1 cellular context compared by ENCODE assay signal in the genomic region with DNA sequence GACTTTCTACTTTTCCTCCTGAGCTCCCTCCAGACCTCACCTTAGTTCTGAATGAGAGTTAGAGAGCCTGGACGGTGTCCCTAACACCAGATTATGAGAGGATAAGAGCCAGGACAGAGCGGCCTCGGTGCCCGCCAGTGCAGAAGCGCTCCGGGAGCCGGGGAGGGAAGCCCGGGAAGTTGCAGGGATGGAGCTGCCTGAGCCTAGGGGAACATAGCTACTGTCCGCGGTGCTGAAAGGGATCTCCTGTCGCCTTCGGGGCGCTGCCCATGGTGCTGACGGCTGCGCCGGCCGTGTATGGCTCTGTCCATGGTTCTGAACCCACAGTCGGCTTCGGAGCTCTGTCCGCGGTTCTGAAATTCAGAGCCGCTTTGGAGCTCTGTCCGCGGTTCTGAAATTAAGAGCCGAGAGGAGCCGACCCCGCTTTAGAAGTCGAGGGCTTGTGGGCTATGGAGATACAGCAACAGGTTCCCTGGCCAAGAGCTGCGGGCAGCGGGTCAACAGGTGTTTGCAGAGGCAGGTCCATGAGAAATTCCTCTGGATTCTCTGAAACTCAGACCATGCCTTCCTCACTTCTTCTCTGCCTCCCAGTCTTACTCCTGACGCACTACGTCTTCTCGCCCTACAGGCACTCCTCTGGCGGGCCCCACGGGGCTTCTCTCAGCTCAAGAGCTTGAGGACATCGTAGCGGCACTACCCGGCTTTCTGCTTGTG.
TF ChIP-seq lines count a peak whose summit lies in the region.

No MANE protein-coding gene starts in this region.

TF ChIP-seq in HepG2, 621 proteins besides CTCF, POLR2A, EP300 and RAD21 (continued from another document and continues in another):
- TF ChIP-seq ZNF737 (CRISPR knock-in tag; IDR thresholded peaks at IDR 0.05; ENCODE audit: borderline replicate concordance) (peak; percentile 100), MTA1 (CRISPR knock-in tag; IDR thresholded peaks at IDR 0.05; ENCODE audit: borderline replicate concordance) (peak; percentile 100), ETV6 (CRISPR knock-in tag; conservative IDR thresholded peaks at IDR 0.05) (peak; percentile 100), KLF12 (CRISPR knock-in tag; IDR thresholded peaks at IDR 0.05; ENCODE audit: borderline replicate concordance) (peak; percentile 100), KDM5B (CRISPR knock-in tag; IDR thresholded peaks at IDR 0.05; ENCODE audit: borderline replicate concordance) (peak; percentile 100), ZNF451 (CRISPR knock-in tag; IDR thresholded peaks at IDR 0.05) (peak; percentile 100), KLF6 (CRISPR knock-in tag; IDR thresholded peaks at IDR 0.05) (peak; percentile 100), THYN1 (CRISPR knock-in tag; IDR thresholded peaks at IDR 0.05; ENCODE audit: borderline replicate concordance, low read depth) (peak; percentile 100), CEBPB (IDR thresholded peaks at IDR 0.05; ENCODE audit: borderline replicate concordance, low read depth, low read length) (peak; percentile 62; the same call in 1 of the 2 replicates), GFI1 (CRISPR knock-in tag; IDR thresholded peaks at IDR 0.05; ENCODE audit: borderline replicate concordance) (peak; percentile 100), SUZ12 (IDR thresholded peaks at IDR 0.05; ENCODE audit: low read depth, low read length) (no peak), RFX1 (IDR thresholded peaks at IDR 0.05) (no peak), ZNF33A (CRISPR knock-in tag; IDR thresholded peaks at IDR 0.05; ENCODE audit: borderline replicate concordance) (peak; percentile 100), ZNF780A (CRISPR knock-in tag; IDR thresholded peaks at IDR 0.05) (peak; percentile 100), ZNF235 (CRISPR knock-in tag; IDR thresholded peaks at IDR 0.05; ENCODE audit: borderline replicate concordance) (peak; percentile 100), ZNF468 (CRISPR knock-in tag; IDR thresholded peaks at IDR 0.05) (peak; percentile 100), ZNF672 (CRISPR knock-in tag; IDR thresholded peaks at IDR 0.05) (peak; percentile 100), ZNF326 (CRISPR knock-in tag; IDR thresholded peaks at IDR 0.05; ENCODE audit: borderline replicate concordance) (peak; percentile 100), JUNB (CRISPR knock-in tag; IDR thresholded peaks at IDR 0.05; ENCODE audit: borderline replicate concordance) (peak; percentile 100), ZNF383 (CRISPR knock-in tag; IDR thresholded peaks at IDR 0.05; ENCODE audit: borderline replicate concordance) (peak; percentile 100), AHDC1 (CRISPR knock-in tag; IDR thresholded peaks at IDR 0.05; ENCODE audit: borderline replicate concordance) (peak; percentile 100), ZNF501 (CRISPR knock-in tag; IDR thresholded peaks at IDR 0.05) (peak; percentile 100), ZNF530 (CRISPR knock-in tag; IDR thresholded peaks at IDR 0.05; ENCODE audit: low read depth) (peak; percentile 100), XBP1 (CRISPR knock-in tag; IDR thresholded peaks at IDR 0.05) (peak; percentile 100), ZNF878 (CRISPR knock-in tag; IDR thresholded peaks at IDR 0.05) (peak; percentile 100), ATM (IDR thresholded peaks at IDR 0.05; ENCODE audit: borderline replicate concordance) (no peak), ZNF674 (CRISPR knock-in tag; IDR thresholded peaks at IDR 0.05; ENCODE audit: low read depth) (peak; percentile 100), MTA3 (CRISPR knock-in tag; IDR thresholded peaks at IDR 0.05) (peak; percentile 100), NCOA5 (CRISPR knock-in tag; IDR thresholded peaks at IDR 0.05) (peak; percentile 100), ZNF562 (CRISPR knock-in tag; IDR thresholded peaks at IDR 0.05; ENCODE audit: borderline replicate concordance) (peak; percentile 100), ZNF891 (CRISPR knock-in tag; IDR thresholded peaks at IDR 0.05) (peak; percentile 100), BCL6 (CRISPR knock-in tag; IDR thresholded peaks at IDR 0.05) (peak; percentile 99), TIGD3 (CRISPR knock-in tag; IDR thresholded peaks at IDR 0.05; ENCODE audit: borderline replicate concordance) (peak; percentile 100), PAX8 (CRISPR knock-in tag; IDR thresholded peaks at IDR 0.05; ENCODE audit: borderline replicate concordance) (peak; percentile 100), ADNP (CRISPR knock-in tag; IDR thresholded peaks at IDR 0.05) (peak; percentile 99), SMC3 (IDR thresholded peaks at IDR 0.05; ENCODE audit: low read length) (no peak), ZFP36L1 (CRISPR knock-in tag; IDR thresholded peaks at IDR 0.05) (peak; percentile 100), CHD4 (IDR thresholded peaks at IDR 0.05; ENCODE audit: borderline replicate concordance, low read length) (no peak), XRCC5 (optimal IDR thresholded peaks at IDR 0.05; ENCODE audit: low read length) (peak; percentile 100), FLYWCH1 (CRISPR knock-in tag; IDR thresholded peaks at IDR 0.05) (peak; percentile 100), SRY (CRISPR knock-in tag; IDR thresholded peaks at IDR 0.05) (peak; percentile 100), ZMYM2 (CRISPR knock-in tag; IDR thresholded peaks at IDR 0.05) (peak; percentile 100), RBAK (CRISPR knock-in tag; IDR thresholded peaks at IDR 0.05) (peak; percentile 100), ZNF749 (CRISPR knock-in tag; IDR thresholded peaks at IDR 0.05; ENCODE audit: borderline replicate concordance) (peak; percentile 100), HES4 (CRISPR knock-in tag; IDR thresholded peaks at IDR 0.05; ENCODE audit: borderline replicate concordance) (peak; percentile 100), NFE2 (CRISPR knock-in tag; IDR thresholded peaks at IDR 0.05) (peak; percentile 100)
- TF ChIP-seq, protein P1, sequence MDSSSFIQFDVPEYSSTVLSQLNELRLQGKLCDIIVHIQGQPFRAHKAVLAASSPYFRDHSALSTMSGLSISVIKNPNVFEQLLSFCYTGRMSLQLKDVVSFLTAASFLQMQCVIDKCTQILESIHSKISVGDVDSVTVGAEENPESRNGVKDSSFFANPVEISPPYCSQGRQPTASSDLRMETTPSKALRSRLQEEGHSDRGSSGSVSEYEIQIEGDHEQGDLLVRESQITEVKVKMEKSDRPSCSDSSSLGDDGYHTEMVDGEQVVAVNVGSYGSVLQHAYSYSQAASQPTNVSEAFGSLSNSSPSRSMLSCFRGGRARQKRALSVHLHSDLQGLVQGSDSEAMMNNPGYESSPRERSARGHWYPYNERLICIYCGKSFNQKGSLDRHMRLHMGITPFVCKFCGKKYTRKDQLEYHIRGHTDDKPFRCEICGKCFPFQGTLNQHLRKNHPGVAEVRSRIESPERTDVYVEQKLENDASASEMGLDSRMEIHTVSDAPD (CRISPR knock-in tag; IDR thresholded peaks at IDR 0.05) = peak; percentile 100
- TF ChIP-seq, protein P2, sequence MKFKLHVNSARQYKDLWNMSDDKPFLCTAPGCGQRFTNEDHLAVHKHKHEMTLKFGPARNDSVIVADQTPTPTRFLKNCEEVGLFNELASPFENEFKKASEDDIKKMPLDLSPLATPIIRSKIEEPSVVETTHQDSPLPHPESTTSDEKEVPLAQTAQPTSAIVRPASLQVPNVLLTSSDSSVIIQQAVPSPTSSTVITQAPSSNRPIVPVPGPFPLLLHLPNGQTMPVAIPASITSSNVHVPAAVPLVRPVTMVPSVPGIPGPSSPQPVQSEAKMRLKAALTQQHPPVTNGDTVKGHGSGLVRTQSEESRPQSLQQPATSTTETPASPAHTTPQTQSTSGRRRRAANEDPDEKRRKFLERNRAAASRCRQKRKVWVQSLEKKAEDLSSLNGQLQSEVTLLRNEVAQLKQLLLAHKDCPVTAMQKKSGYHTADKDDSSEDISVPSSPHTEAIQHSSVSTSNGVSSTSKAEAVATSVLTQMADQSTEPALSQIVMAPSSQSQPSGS (CRISPR knock-in tag; IDR thresholded peaks at IDR 0.05) = peak; percentile 100
- TF ChIP-seq, protein P3, sequence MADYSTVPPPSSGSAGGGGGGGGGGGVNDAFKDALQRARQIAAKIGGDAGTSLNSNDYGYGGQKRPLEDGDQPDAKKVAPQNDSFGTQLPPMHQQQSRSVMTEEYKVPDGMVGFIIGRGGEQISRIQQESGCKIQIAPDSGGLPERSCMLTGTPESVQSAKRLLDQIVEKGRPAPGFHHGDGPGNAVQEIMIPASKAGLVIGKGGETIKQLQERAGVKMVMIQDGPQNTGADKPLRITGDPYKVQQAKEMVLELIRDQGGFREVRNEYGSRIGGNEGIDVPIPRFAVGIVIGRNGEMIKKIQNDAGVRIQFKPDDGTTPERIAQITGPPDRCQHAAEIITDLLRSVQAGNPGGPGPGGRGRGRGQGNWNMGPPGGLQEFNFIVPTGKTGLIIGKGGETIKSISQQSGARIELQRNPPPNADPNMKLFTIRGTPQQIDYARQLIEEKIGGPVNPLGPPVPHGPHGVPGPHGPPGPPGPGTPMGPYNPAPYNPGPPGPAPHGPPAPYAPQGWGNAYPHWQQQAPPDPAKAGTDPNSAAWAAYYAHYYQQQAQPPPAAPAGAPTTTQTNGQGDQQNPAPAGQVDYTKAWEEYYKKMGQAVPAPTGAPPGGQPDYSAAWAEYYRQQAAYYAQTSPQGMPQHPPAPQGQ (CRISPR knock-in tag; IDR thresholded peaks at IDR 0.05; ENCODE audit: borderline replicate concordance) = peak; percentile 100
- TF ChIP-seq, protein P4, sequence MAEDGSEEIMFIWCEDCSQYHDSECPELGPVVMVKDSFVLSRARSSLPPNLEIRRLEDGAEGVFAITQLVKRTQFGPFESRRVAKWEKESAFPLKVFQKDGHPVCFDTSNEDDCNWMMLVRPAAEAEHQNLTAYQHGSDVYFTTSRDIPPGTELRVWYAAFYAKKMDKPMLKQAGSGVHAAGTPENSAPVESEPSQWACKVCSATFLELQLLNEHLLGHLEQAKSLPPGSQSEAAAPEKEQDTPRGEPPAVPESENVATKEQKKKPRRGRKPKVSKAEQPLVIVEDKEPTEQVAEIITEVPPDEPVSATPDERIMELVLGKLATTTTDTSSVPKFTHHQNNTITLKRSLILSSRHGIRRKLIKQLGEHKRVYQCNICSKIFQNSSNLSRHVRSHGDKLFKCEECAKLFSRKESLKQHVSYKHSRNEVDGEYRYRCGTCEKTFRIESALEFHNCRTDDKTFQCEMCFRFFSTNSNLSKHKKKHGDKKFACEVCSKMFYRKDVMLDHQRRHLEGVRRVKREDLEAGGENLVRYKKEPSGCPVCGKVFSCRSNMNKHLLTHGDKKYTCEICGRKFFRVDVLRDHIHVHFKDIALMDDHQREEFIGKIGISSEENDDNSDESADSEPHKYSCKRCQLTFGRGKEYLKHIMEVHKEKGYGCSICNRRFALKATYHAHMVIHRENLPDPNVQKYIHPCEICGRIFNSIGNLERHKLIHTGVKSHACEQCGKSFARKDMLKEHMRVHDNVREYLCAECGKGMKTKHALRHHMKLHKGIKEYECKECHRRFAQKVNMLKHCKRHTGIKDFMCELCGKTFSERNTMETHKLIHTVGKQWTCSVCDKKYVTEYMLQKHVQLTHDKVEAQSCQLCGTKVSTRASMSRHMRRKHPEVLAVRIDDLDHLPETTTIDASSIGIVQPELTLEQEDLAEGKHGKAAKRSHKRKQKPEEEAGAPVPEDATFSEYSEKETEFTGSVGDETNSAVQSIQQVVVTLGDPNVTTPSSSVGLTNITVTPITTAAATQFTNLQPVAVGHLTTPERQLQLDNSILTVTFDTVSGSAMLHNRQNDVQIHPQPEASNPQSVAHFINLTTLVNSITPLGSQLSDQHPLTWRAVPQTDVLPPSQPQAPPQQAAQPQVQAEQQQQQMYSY (CRISPR knock-in tag; IDR thresholded peaks at IDR 0.05) = peak; percentile 97
